Comparison of ENCODE assay signal across 25 cellular contexts in genomic region chr3:47949979-47950378, GRCh38.
DNase-seq lines count a peak whose midpoint lies in the region; ATAC-seq and TF ChIP-seq lines count a peak whose summit lies in the region.
"Had no signal": no experiment of that assay in that cellular context is flagged by ENCODE, and none has a peak within 500 bp of the region (broad histone marks: within the 10 kb centered on the region; RNA-seq: fewer than 3 reads in every experiment).

No MANE protein-coding gene starts in this region.

- H3K9me3 ChIP-seq in CD4-positive, alpha-beta T cell (ENCODE audit: control insufficient read depth, low read length), result no peaks in the 10 kb centered on the region
- H3K9me3 ChIP-seq: breast epithelium, heart right ventricle, tibial nerve had no signal

- peak; percentile 30 for DNase-seq in GM19238 (ENCODE audit: insufficient read length, low spot score)
- peak; percentile 27 for DNase-seq in left kidney (ENCODE audit: low read depth, low spot score)
- no peak for DNase-seq in CD4-positive, alpha-beta T cell
- no peak for DNase-seq in HuH-7.5 (ENCODE audit: low spot score)
- DNase-seq in NCI-H1105 treated with DMSO at 0.1 percent for 48 hours (lab: John Stamatoyannopoulos, UW), result no peak
- DNase-seq in LoVo (ENCODE audit: low spot score), result no peak
- DNase-seq: activated CD4-positive, alpha-beta T cell treated with anti-CD3 and anti-CD28 coated beads, Interleukin-2, amount 10 ng/mL, durations not matched to agents 7 days and 5 days; activated effector memory CD4-positive, alpha-beta T cell treated with anti-CD3 and anti-CD28 coated beads, Interleukin-2, amount 50 U/mL, for 16 hours; activated T-cell treated with anti-CD3 and anti-CD28 coated beads, Interleukin-2, amount 50 U/mL, for 24 hours; CD8-positive, alpha-beta T cell; foreskin melanocyte; heart right ventricle; left ventricle myocardium superior; NCI-H1436; NCI-H2107; SIG-M5; stimulated activated CD4-positive, alpha-beta T cell treated with anti-CD3 and anti-CD28 coated beads, Interleukin-4, amount 100 ng/mL, for 4 hours; WERI-Rb-1 had no signal

- no peak for TF ChIP-seq CTCF in CD4-positive, alpha-beta T cell (IDR thresholded peaks at IDR 0.05)

- H3K27me3 ChIP-seq in CD4-positive, alpha-beta T cell (ENCODE audit: control insufficient read depth, insufficient read depth, low read length), result no peaks in the 10 kb centered on the region
- H3K27me3 ChIP-seq: breast epithelium, heart right ventricle, tibial nerve had no signal

- H3K4me1 Mint-ChIP-seq in CD4-positive, alpha-beta T cell (ENCODE audit: low read depth), result no peaks in the 10 kb centered on the region
- H3K4me1 Mint-ChIP-seq: activated CD4-positive, alpha-beta T cell treated with anti-CD3 and anti-CD28 coated beads, Interleukin-2, amount 10 ng/mL, durations not matched to agents 7 days and 5 days had no signal

- no peaks in the 10 kb centered on the region for H3K27me3 Mint-ChIP-seq in CD4-positive, alpha-beta T cell
- H3K27me3 Mint-ChIP-seq: activated CD4-positive, alpha-beta T cell treated with anti-CD3 and anti-CD28 coated beads, Interleukin-2, amount 10 ng/mL, durations not matched to agents 7 days and 5 days; activated naive CD8-positive, alpha-beta T cell; activated T-cell treated with anti-CD3 and anti-CD28 coated beads, Interleukin-2, amount 50 U/mL, for 24 hours had no signal

- intact Hi-C loops in CD4-positive, alpha-beta T cell (cut with DNase I, micrococcal nuclease), result no loop called here

- CTCF ChIA-PET in CD4-positive, alpha-beta T cell (lab: Charles Lee), result no interaction called here

- peak; percentile 57 for ATAC-seq in HG03159 (IDR thresholded peaks at IDR 0.05; ENCODE audit: unreplicated experiment)
- ATAC-seq in CD4-positive, alpha-beta T cell (ENCODE audit: poor library complexity), result no peak
- ATAC-seq: CD8-positive, alpha-beta T cell; heart right ventricle; left ventricle myocardium superior; sciatic nerve had no signal

- peak overlapping the region; percentile 58; the same call in 1 of the 2 replicates for H3K4me3 ChIP-seq in GM08714 (ENCODE audit: low read length)
- H3K4me3 ChIP-seq: breast epithelium, heart right ventricle, tibial nerve had no signal

- no peak overlapping the region for H3K27ac ChIP-seq in CD4-positive, alpha-beta T cell (ENCODE audit: low read depth, low read length)
- H3K27ac ChIP-seq: breast epithelium, heart right ventricle, KMS-11, tibial nerve, WERI-Rb-1 had no signal

- POLR2A ChIA-PET in CD4-positive, alpha-beta T cell (lab: Charles Lee), result no interaction called here

- no peaks in the 10 kb centered on the region for H3K36me3 Mint-ChIP-seq in CD4-positive, alpha-beta T cell (ENCODE audit: low read depth)
- H3K36me3 Mint-ChIP-seq: activated naive CD8-positive, alpha-beta T cell; CD8-positive, alpha-beta T cell had no signal

- no peak overlapping the region for H3K4me3 Mint-ChIP-seq in CD4-positive, alpha-beta T cell
- H3K4me3 Mint-ChIP-seq: activated CD4-positive, alpha-beta T cell treated with anti-CD3 and anti-CD28 coated beads, Interleukin-2, amount 10 ng/mL, durations not matched to agents 7 days and 5 days; activated naive CD8-positive, alpha-beta T cell; activated T-cell treated with anti-CD3 and anti-CD28 coated beads, Interleukin-2, amount 50 U/mL, for 24 hours; CD8-positive, alpha-beta T cell had no signal

- no peak overlapping the region for H3K27ac Mint-ChIP-seq in CD4-positive, alpha-beta T cell
- H3K27ac Mint-ChIP-seq: activated CD4-positive, alpha-beta T cell treated with anti-CD3 and anti-CD28 coated beads, Interleukin-2, amount 10 ng/mL, durations not matched to agents 7 days and 5 days; activated naive CD8-positive, alpha-beta T cell; activated T-cell treated with anti-CD3 and anti-CD28 coated beads, Interleukin-2, amount 50 U/mL, for 24 hours; CD8-positive, alpha-beta T cell had no signal

- no peaks in the 10 kb centered on the region for H3K9me3 Mint-ChIP-seq in CD4-positive, alpha-beta T cell
- H3K9me3 Mint-ChIP-seq: activated CD4-positive, alpha-beta T cell treated with anti-CD3 and anti-CD28 coated beads, Interleukin-2, amount 10 ng/mL, durations not matched to agents 7 days and 5 days; activated T-cell treated with anti-CD3 and anti-CD28 coated beads, Interleukin-2, amount 50 U/mL, for 24 hours; CD8-positive, alpha-beta T cell had no signal

Comparison
In these comparisons a context has a peak if more than half of its experiments do, and no peak if none do; other contexts are left out.
1. DNase-seq: peak in GM19238 (single experiment) and left kidney (single experiment); none in CD4-positive, alpha-beta T cell (0 of 10), HuH-7.5 (single experiment), NCI-H1105 treated with DMSO at 0.1 percent for 48 hours (single experiment) and LoVo (single experiment).